12 cellular contexts compared by ENCODE assay signal in the genomic region with DNA sequence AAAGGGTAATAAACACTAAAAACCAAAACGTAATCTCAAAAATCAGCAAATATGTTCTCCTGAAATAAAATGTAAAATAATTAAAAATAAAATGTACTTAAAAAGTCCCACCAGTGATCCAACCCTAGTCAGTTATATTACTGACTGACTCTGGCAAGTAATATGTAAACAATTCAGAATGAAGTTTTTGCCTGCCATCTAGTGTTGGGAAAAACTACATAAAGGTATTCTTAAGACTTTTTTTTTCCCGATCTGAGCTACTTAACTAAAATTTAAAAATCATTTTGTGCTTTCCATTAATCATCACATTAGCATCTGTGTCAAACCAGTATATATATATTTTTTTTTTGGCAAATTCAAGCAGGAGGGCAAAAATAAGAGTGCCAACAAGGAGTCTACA.
A peak's percentile ranks its signal among the peaks of the same experiment; 100 is the strongest.
DNase-seq lines count a peak whose midpoint lies in the region; ATAC-seq and TF ChIP-seq lines count a peak whose summit lies in the region.
"Had no signal": no experiment of that assay in that cellular context is flagged by ENCODE, and none has a peak within 500 bp of the region (broad histone marks: within the 10 kb centered on the region; RNA-seq: fewer than 3 reads in every experiment).

No MANE protein-coding gene starts in this region.

- H3K79me2 ChIP-seq in OCI-LY1 (ENCODE audit: insufficient read depth, low read length) = no peaks in the 10 kb centered on the region

- no peak overlapping the region for H3K4me2 ChIP-seq in OCI-LY1 (ENCODE audit: low read length)

- H3K36me3 ChIP-seq in OCI-LY1 (ENCODE audit: insufficient read depth, low read length) = peaks cover 43% of the 10 kb centered on the region

- peak in 2 of 3 experiments; percentile 16 to 50 for DNase-seq in NCI-H1417 (lab: John Stamatoyannopoulos, UW)
- DNase-seq in NCI-H1417 treated with DMSO at 0.1 percent for 48 hours (lab: John Stamatoyannopoulos, UW) = no peak
- DNase-seq in epithelial cell of esophagus (ENCODE audit: low read depth) = peak; percentile 26
- DNase-seq in pons (ENCODE audit: low spot score) = peak; percentile 34
- DNase-seq in effector memory CD8-positive, alpha-beta T cell = no peak
- no peak for DNase-seq in CD1c-positive myeloid dendritic cell (ENCODE audit: extremely low spot score)
- DNase-seq: glutamatergic neuron, right cardiac atrium, stomach had no signal

- H3K27ac ChIP-seq in OCI-LY1 (ENCODE audit: low read depth, low read length, poor library complexity, severe bottlenecking) = no peak overlapping the region
- H3K27ac ChIP-seq: SJCRH30, stomach had no signal

- peaks cover 63% of the 10 kb centered on the region for H3K36me3 Mint-ChIP-seq in effector memory CD8-positive, alpha-beta T cell (ENCODE audit: insufficient read depth)

- no peak overlapping the region for H3K4me3 Mint-ChIP-seq in effector memory CD8-positive, alpha-beta T cell

- H3K4me1 Mint-ChIP-seq in effector memory CD8-positive, alpha-beta T cell (ENCODE audit: low read depth in 2 of 2) = peaks cover 0 to 12% of the 10 kb centered on the region in 2 donors

- no peaks in the 10 kb centered on the region for H4K20me1 ChIP-seq in OCI-LY1 (ENCODE audit: insufficient read depth, low read length)

- H3K9ac ChIP-seq in OCI-LY1 (ENCODE audit: low read length) = no peak overlapping the region

- no peaks in the 10 kb centered on the region for H3K4me1 ChIP-seq in OCI-LY1 (ENCODE audit: insufficient read depth, low read length, severe bottlenecking)
- H3K4me1 ChIP-seq: SJCRH30 had no signal

- TF ChIP-seq CTCF in OCI-LY1 (IDR thresholded peaks at IDR 0.05; ENCODE audit: low read length) (peak; percentile 29; the same call in 1 of the 2 replicates), epithelial cell of esophagus (IDR thresholded peaks at IDR 0.05; ENCODE audit: insufficient read depth, low read depth, low read length, missing control alignments) (no peak)

- H3K9me2 ChIP-seq in OCI-LY1 (ENCODE audit: low read depth, low read length) = no peaks in the 10 kb centered on the region

- H2AFZ ChIP-seq in OCI-LY1 (ENCODE audit: low read length) = no peak overlapping the region

- no peak overlapping the region for H3K27ac Mint-ChIP-seq in effector memory CD8-positive, alpha-beta T cell

- H3K4me3 ChIP-seq in OCI-LY1 (ENCODE audit: low read depth, low read length, poor library complexity, severe bottlenecking) (no peak overlapping the region), epithelial cell of esophagus (ENCODE audit: low read length) (no peak overlapping the region)
- H3K4me3 ChIP-seq: SJCRH30, stomach had no signal

- H3K27me3 Mint-ChIP-seq in effector memory CD8-positive, alpha-beta T cell = no peaks in the 10 kb centered on the region

- ATAC-seq in GM18909 (IDR thresholded peaks at IDR 0.05; ENCODE audit: poor library complexity, unreplicated experiment) = no peak
- ATAC-seq in effector memory CD8-positive, alpha-beta T cell (replicated peaks) = no peak
- ATAC-seq: right cardiac atrium had no signal

- no peaks in the 10 kb centered on the region for H3K9me3 ChIP-seq in OCI-LY1 (ENCODE audit: low read length)
- H3K9me3 ChIP-seq: SJCRH30, stomach had no signal

- no peaks in the 10 kb centered on the region for H3F3A ChIP-seq in OCI-LY1 (ENCODE audit: insufficient read depth, low read length)

- no peaks in the 10 kb centered on the region for H3K27me3 ChIP-seq in OCI-LY1 (ENCODE audit: insufficient read depth, low read length)
- H3K27me3 ChIP-seq: SJCRH30, stomach had no signal

- H3K9me3 Mint-ChIP-seq in effector memory CD8-positive, alpha-beta T cell = no peaks in the 10 kb centered on the region

Comparison
In these comparisons a context has a peak if more than half of its experiments do, and no peak if none do; other contexts are left out.
1. DNase-seq: peak in NCI-H1417 (2 of 3), epithelial cell of esophagus (single experiment) and pons (single experiment); none in NCI-H1417 treated with DMSO at 0.1 percent for 48 hours (single experiment), effector memory CD8-positive, alpha-beta T cell (0 of 3) and CD1c-positive myeloid dendritic cell (single experiment).